ENCODE assay signal across 7 cellular contexts in the genomic region with DNA sequence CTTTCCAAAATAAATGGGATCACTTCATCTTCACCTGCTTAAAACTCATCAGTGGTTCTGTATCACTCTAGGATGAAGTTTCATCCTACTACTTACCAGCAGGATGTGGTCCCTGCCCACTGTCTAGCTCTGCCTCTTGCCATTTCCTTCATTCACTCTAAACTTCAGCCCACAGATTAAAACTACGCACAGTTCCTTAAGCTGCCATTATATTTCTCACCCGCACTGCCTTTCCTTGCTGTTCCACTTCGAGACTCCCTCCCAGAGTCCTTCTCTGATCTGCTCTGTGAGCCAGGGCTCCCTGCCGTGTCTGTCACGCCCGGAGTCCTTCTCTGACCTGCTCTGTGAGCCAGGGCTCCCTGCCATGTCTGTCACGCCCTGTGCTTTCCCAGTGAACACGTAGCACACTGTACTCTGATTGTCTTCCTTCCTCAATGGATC. TPM values are rescaled to one million over a fixed set of nuclear protein-coding genes. Genes with fewer than 3 reads are reported as not detected.
DNase-seq lines count a peak whose midpoint lies in the region; ATAC-seq and TF ChIP-seq lines count a peak whose summit lies in the region.

No MANE protein-coding gene starts in this region.

- peaks cover 26% of the 10 kb centered on the region for H3K36me3 Mint-ChIP-seq in activated T-helper 1 cell treated with anti-CD3 and anti-CD28 coated beads, Interleukin-12 subunit alpha, Interleukin-12 subunit beta, Interleukin-2, Interleukin-4 antibody, amounts not matched to agents 30 ng/mL and 10 ng/mL and 1 ng/mL, durations not matched to agents 14 hours and 24 hours and 36 hours (ENCODE audit: low read depth)

- WGBS in right cardiac atrium = 15% methylated on average over 8 of the region's 8 CpGs

- in situ Hi-C loops in KBM-7 (cut with MboI; ENCODE audit: low pct_unique_long_range_greater_than_20kb, low sequenced_read_pairs) = no loop called here

- H3K27me3 Mint-ChIP-seq in activated T-helper 1 cell treated with anti-CD3 and anti-CD28 coated beads, Interleukin-12 subunit alpha, Interleukin-12 subunit beta, Interleukin-2, Interleukin-4 antibody, amounts not matched to agents 30 ng/mL and 10 ng/mL and 1 ng/mL, durations not matched to agents 14 hours and 24 hours and 36 hours (ENCODE audit: insufficient read depth) = no peaks in the 10 kb centered on the region

- peak overlapping the region; percentile 92 for H3K27ac ChIP-seq in right cardiac atrium (ENCODE audit: low read length)

- peaks cover 49% of the 10 kb centered on the region for H3K4me1 Mint-ChIP-seq in activated T-helper 1 cell treated with anti-CD3 and anti-CD28 coated beads, Interleukin-12 subunit alpha, Interleukin-12 subunit beta, Interleukin-2, Interleukin-4 antibody, amounts not matched to agents 30 ng/mL and 10 ng/mL and 1 ng/mL, durations not matched to agents 14 hours and 24 hours and 36 hours (ENCODE audit: low read depth)

- H3K27me3 ChIP-seq in right cardiac atrium (ENCODE audit: control insufficient read depth, insufficient read depth) = no peaks in the 10 kb centered on the region

- ATAC-seq in right cardiac atrium (peak; percentile 93 to 94), HG03439 (IDR thresholded peaks at IDR 0.05; ENCODE audit: unreplicated experiment) (no peak), GM18505 (IDR thresholded peaks at IDR 0.05; ENCODE audit: unreplicated experiment) (no peak)
- ATAC-seq in stimulated activated naive CD8-positive, alpha-beta T cell treated with anti-CD3 and anti-CD28 coated beads, Interleukin-15, Interleukin-2, amounts not matched to agents 100 U/mL and 50 U/mL, for 24 hours = peak; percentile 82

- no peak overlapping the region for H3K4me3 ChIP-seq in right cardiac atrium (ENCODE audit: low read length)

- H3K9me3 ChIP-seq in right cardiac atrium (ENCODE audit: control insufficient read depth, low read length) = no peaks in the 10 kb centered on the region

- DNase-seq in KBM-7 (peak; percentile 78), right cardiac atrium (peak; percentile 85 to 95 (median 91)), occipital lobe (lab: John Stamatoyannopoulos, UW) (no peak)
- DNase-seq in activated T-helper 1 cell treated with anti-CD3 and anti-CD28 coated beads, Interleukin-12 subunit alpha, Interleukin-12 subunit beta, Interleukin-2, Interleukin-4 antibody, amounts not matched to agents 30 ng/mL and 10 ng/mL and 1 ng/mL, durations not matched to agents 14 hours and 24 hours and 36 hours (ENCODE audit: low spot score) = peak; percentile 24
- DNase-seq in stimulated activated naive CD8-positive, alpha-beta T cell treated with anti-CD3 and anti-CD28 coated beads, Interleukin-15, Interleukin-2, amounts not matched to agents 100 U/mL and 50 U/mL, for 24 hours = peak; percentile 28

- peak overlapping the region; percentile 58 for H3K4me3 Mint-ChIP-seq in activated T-helper 1 cell treated with anti-CD3 and anti-CD28 coated beads, Interleukin-12 subunit alpha, Interleukin-12 subunit beta, Interleukin-2, Interleukin-4 antibody, amounts not matched to agents 30 ng/mL and 10 ng/mL and 1 ng/mL, durations not matched to agents 14 hours and 24 hours and 36 hours

- no peak for TF ChIP-seq POLR2A in GM18505 (IDR thresholded peaks at IDR 0.05; ENCODE audit: borderline replicate concordance, extremely low read depth, insufficient read depth, insufficient read length)

- intact Hi-C loops in activated T-helper 1 cell treated with anti-CD3 and anti-CD28 coated beads, Interleukin-12 subunit alpha, Interleukin-12 subunit beta, Interleukin-2, Interleukin-4 antibody, amounts not matched to agents 30 ng/mL and 10 ng/mL and 1 ng/mL, durations not matched to agents 14 hours and 24 hours and 36 hours (cut with micrococcal nuclease) = loop anchor here (1.0 kb wide), 1 partner anchor 12 kb away; no protein-coding TSS in a partner anchor
- intact Hi-C loops in right cardiac atrium (cut with DNase I) = no loop called here

- peak overlapping the region; percentile 77 for H3K27ac Mint-ChIP-seq in activated T-helper 1 cell treated with anti-CD3 and anti-CD28 coated beads, Interleukin-12 subunit alpha, Interleukin-12 subunit beta, Interleukin-2, Interleukin-4 antibody, amounts not matched to agents 30 ng/mL and 10 ng/mL and 1 ng/mL, durations not matched to agents 14 hours and 24 hours and 36 hours

- peaks cover 21% of the 10 kb centered on the region for H3K4me1 ChIP-seq in right cardiac atrium (ENCODE audit: control insufficient read depth, insufficient read depth, low read length)

- H3K9me3 Mint-ChIP-seq in activated T-helper 1 cell treated with anti-CD3 and anti-CD28 coated beads, Interleukin-12 subunit alpha, Interleukin-12 subunit beta, Interleukin-2, Interleukin-4 antibody, amounts not matched to agents 30 ng/mL and 10 ng/mL and 1 ng/mL, durations not matched to agents 14 hours and 24 hours and 36 hours = no peaks in the 10 kb centered on the region

RNA-seq across cellular contexts. Expression of gene NPAS1, which starts 52.0 kb away (rescaled TPM):
- 0.39 and 0.49 TPM in 2 replicates for total RNA-seq in activated T-helper 1 cell treated with anti-CD3 and anti-CD28 coated beads, Interleukin-12 subunit alpha, Interleukin-12 subunit beta, Interleukin-2, Interleukin-4 antibody, amounts not matched to agents 30 ng/mL and 10 ng/mL and 1 ng/mL, durations not matched to agents 14 hours and 24 hours and 36 hours
- total RNA-seq in right cardiac atrium (under 1 TPM; 0.24 to 0.77 (median 0.39) TPM), occipital lobe (5.8 TPM)
- polyA plus RNA-seq in right cardiac atrium = 0.91 TPM

Comparison
In these comparisons a context has a peak if more than half of its experiments do, and no peak if none do; other contexts are left out.
1. ATAC-seq: peak in right cardiac atrium (2 of 2) and stimulated activated naive CD8-positive, alpha-beta T cell treated with anti-CD3 and anti-CD28 coated beads, Interleukin-15, Interleukin-2, amounts not matched to agents 100 U/mL and 50 U/mL, for 24 hours (single experiment); none in HG03439 (single experiment) and GM18505 (single experiment).